ENCODE assay signal across 1 cellular context in the genomic region with DNA sequence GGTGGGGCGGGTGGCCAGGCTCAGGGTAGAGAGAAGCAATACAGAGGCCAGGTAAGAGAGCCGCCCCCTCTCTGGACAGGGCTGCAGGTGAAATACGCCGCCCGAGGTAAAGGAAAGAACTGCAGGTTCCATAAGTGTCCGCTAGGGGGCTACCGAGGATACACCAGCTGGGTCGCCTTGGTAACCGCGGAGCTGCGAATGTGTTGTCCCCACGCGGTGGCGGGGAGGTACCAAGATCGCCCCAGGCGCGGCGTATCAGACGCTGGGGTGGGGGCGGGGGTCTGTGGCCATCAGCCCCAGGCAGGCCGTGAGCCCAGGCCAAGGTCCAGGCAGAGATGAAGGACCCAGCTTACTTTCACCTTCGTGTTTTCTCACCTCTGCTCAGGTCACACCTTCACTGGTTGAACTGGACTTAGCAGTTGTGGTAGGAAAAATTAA.
TF ChIP-seq lines count a peak whose summit lies in the region.

No MANE protein-coding gene starts in this region.

TF ChIP-seq in WTC11, 78 proteins besides CTCF, POLR2A, EP300 and RAD21 (continued from another document):
- TF ChIP-seq, protein P1, sequence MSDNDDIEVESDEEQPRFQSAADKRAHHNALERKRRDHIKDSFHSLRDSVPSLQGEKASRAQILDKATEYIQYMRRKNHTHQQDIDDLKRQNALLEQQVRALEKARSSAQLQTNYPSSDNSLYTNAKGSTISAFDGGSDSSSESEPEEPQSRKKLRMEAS (CRISPR knock-in tag; IDR thresholded peaks at IDR 0.05): peak; percentile 91
- TF ChIP-seq, protein P2, sequence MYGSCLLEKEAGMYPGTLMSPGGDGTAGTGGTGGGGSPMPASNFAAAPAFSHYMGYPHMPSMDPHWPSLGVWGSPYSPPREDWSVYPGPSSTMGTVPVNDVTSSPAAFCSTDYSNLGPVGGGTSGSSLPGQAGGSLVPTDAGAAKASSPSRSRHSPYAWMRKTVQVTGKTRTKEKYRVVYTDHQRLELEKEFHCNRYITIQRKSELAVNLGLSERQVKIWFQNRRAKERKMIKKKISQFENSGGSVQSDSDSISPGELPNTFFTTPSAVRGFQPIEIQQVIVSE (CRISPR knock-in tag; IDR thresholded peaks at IDR 0.05; ENCODE audit: borderline replicate concordance): no peak
- TF ChIP-seq ZNF416 (CRISPR knock-in tag; IDR thresholded peaks at IDR 0.05) (no peak), TEAD4 (CRISPR knock-in tag; IDR thresholded peaks at IDR 0.05) (no peak), MYBL2 (CRISPR knock-in tag; IDR thresholded peaks at IDR 0.05) (no peak), RORB (CRISPR knock-in tag; IDR thresholded peaks at IDR 0.05) (no peak), KAT7 (CRISPR knock-in tag; IDR thresholded peaks at IDR 0.05; ENCODE audit: borderline replicate concordance) (no peak), ATF1 (CRISPR knock-in tag; IDR thresholded peaks at IDR 0.05) (no peak), ZNF121 (CRISPR knock-in tag; IDR thresholded peaks at IDR 0.05) (no peak), CREB1 (CRISPR knock-in tag; IDR thresholded peaks at IDR 0.05) (no peak), ELF4 (CRISPR knock-in tag; IDR thresholded peaks at IDR 0.05; ENCODE audit: low read depth) (no peak), ETV6 (CRISPR knock-in tag; IDR thresholded peaks at IDR 0.05) (peak; percentile 54; the same call in 1 of the 2 replicates), GTF2I (CRISPR knock-in tag; conservative IDR thresholded peaks at IDR 0.05) (no peak), TEAD1 (CRISPR knock-in tag; IDR thresholded peaks at IDR 0.05) (0 out of 2 replicates have a peak, but pooled peaks have one; percentile 48), FOXK1 (CRISPR knock-in tag; IDR thresholded peaks at IDR 0.05) (peak; percentile 67)
- TF ChIP-seq, protein P3, sequence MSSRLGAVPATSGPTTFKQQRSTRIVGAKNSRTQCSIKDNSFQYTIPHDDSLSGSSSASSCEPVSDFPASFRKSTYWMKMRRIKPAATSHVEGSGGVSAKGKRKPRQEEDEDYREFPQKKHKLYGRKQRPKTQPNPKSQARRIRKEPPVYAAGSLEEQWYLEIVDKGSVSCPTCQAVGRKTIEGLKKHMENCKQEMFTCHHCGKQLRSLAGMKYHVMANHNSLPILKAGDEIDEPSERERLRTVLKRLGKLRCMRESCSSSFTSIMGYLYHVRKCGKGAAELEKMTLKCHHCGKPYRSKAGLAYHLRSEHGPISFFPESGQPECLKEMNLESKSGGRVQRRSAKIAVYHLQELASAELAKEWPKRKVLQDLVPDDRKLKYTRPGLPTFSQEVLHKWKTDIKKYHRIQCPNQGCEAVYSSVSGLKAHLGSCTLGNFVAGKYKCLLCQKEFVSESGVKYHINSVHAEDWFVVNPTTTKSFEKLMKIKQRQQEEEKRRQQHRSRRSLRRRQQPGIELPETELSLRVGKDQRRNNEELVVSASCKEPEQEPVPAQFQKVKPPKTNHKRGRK (CRISPR knock-in tag; IDR thresholded peaks at IDR 0.05; ENCODE audit: borderline replicate concordance): no peak
- TF ChIP-seq, protein P4, sequence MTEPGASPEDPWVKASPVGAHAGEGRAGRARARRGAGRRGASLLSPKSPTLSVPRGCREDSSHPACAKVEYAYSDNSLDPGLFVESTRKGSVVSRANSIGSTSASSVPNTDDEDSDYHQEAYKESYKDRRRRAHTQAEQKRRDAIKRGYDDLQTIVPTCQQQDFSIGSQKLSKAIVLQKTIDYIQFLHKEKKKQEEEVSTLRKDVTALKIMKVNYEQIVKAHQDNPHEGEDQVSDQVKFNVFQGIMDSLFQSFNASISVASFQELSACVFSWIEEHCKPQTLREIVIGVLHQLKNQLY (CRISPR knock-in tag; IDR thresholded peaks at IDR 0.05): no peak
- TF ChIP-seq, protein P5, sequence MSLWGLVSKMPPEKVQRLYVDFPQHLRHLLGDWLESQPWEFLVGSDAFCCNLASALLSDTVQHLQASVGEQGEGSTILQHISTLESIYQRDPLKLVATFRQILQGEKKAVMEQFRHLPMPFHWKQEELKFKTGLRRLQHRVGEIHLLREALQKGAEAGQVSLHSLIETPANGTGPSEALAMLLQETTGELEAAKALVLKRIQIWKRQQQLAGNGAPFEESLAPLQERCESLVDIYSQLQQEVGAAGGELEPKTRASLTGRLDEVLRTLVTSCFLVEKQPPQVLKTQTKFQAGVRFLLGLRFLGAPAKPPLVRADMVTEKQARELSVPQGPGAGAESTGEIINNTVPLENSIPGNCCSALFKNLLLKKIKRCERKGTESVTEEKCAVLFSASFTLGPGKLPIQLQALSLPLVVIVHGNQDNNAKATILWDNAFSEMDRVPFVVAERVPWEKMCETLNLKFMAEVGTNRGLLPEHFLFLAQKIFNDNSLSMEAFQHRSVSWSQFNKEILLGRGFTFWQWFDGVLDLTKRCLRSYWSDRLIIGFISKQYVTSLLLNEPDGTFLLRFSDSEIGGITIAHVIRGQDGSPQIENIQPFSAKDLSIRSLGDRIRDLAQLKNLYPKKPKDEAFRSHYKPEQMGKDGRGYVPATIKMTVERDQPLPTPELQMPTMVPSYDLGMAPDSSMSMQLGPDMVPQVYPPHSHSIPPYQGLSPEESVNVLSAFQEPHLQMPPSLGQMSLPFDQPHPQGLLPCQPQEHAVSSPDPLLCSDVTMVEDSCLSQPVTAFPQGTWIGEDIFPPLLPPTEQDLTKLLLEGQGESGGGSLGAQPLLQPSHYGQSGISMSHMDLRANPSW (CRISPR knock-in tag; conservative IDR thresholded peaks at IDR 0.05; ENCODE audit: low read depth): no peak
- TF ChIP-seq, protein P6, sequence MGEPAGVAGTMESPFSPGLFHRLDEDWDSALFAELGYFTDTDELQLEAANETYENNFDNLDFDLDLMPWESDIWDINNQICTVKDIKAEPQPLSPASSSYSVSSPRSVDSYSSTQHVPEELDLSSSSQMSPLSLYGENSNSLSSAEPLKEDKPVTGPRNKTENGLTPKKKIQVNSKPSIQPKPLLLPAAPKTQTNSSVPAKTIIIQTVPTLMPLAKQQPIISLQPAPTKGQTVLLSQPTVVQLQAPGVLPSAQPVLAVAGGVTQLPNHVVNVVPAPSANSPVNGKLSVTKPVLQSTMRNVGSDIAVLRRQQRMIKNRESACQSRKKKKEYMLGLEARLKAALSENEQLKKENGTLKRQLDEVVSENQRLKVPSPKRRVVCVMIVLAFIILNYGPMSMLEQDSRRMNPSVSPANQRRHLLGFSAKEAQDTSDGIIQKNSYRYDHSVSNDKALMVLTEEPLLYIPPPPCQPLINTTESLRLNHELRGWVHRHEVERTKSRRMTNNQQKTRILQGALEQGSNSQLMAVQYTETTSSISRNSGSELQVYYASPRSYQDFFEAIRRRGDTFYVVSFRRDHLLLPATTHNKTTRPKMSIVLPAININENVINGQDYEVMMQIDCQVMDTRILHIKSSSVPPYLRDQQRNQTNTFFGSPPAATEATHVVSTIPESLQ (CRISPR knock-in tag; IDR thresholded peaks at IDR 0.05): no peak
- TF ChIP-seq, protein P7, sequence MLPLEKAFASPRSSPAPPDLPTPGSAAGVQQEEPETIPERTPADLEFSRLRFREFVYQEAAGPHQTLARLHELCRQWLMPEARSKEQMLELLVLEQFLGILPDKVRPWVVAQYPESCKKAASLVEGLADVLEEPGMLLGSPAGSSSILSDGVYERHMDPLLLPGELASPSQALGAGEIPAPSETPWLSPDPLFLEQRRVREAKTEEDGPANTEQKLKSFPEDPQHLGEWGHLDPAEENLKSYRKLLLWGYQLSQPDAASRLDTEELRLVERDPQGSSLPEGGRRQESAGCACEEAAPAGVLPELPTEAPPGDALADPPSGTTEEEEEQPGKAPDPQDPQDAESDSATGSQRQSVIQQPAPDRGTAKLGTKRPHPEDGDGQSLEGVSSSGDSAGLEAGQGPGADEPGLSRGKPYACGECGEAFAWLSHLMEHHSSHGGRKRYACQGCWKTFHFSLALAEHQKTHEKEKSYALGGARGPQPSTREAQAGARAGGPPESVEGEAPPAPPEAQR (CRISPR knock-in tag; IDR thresholded peaks at IDR 0.05): no peak
- TF ChIP-seq, protein P8, sequence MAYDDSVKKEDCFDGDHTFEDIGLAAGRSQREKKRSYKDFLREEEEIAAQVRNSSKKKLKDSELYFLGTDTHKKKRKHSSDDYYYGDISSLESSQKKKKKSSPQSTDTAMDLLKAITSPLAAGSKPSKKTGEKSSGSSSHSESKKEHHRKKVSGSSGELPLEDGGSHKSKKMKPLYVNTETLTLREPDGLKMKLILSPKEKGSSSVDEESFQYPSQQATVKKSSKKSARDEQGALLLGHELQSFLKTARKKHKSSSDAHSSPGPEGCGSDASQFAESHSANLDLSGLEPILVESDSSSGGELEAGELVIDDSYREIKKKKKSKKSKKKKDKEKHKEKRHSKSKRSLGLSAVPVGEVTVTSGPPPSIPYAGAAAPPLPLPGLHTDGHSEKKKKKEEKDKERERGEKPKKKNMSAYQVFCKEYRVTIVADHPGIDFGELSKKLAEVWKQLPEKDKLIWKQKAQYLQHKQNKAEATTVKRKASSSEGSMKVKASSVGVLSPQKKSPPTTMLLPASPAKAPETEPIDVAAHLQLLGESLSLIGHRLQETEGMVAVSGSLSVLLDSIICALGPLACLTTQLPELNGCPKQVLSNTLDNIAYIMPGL (CRISPR knock-in tag; IDR thresholded peaks at IDR 0.05): 0 out of 2 replicates have a peak, but pooled peaks have one; percentile 34
- TF ChIP-seq, protein P9, sequence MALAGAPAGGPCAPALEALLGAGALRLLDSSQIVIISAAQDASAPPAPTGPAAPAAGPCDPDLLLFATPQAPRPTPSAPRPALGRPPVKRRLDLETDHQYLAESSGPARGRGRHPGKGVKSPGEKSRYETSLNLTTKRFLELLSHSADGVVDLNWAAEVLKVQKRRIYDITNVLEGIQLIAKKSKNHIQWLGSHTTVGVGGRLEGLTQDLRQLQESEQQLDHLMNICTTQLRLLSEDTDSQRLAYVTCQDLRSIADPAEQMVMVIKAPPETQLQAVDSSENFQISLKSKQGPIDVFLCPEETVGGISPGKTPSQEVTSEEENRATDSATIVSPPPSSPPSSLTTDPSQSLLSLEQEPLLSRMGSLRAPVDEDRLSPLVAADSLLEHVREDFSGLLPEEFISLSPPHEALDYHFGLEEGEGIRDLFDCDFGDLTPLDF (CRISPR knock-in tag; IDR thresholded peaks at IDR 0.05): no peak
- TF ChIP-seq, protein P10, sequence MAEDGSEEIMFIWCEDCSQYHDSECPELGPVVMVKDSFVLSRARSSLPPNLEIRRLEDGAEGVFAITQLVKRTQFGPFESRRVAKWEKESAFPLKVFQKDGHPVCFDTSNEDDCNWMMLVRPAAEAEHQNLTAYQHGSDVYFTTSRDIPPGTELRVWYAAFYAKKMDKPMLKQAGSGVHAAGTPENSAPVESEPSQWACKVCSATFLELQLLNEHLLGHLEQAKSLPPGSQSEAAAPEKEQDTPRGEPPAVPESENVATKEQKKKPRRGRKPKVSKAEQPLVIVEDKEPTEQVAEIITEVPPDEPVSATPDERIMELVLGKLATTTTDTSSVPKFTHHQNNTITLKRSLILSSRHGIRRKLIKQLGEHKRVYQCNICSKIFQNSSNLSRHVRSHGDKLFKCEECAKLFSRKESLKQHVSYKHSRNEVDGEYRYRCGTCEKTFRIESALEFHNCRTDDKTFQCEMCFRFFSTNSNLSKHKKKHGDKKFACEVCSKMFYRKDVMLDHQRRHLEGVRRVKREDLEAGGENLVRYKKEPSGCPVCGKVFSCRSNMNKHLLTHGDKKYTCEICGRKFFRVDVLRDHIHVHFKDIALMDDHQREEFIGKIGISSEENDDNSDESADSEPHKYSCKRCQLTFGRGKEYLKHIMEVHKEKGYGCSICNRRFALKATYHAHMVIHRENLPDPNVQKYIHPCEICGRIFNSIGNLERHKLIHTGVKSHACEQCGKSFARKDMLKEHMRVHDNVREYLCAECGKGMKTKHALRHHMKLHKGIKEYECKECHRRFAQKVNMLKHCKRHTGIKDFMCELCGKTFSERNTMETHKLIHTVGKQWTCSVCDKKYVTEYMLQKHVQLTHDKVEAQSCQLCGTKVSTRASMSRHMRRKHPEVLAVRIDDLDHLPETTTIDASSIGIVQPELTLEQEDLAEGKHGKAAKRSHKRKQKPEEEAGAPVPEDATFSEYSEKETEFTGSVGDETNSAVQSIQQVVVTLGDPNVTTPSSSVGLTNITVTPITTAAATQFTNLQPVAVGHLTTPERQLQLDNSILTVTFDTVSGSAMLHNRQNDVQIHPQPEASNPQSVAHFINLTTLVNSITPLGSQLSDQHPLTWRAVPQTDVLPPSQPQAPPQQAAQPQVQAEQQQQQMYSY (CRISPR knock-in tag; IDR thresholded peaks at IDR 0.05): no peak
- TF ChIP-seq, protein P11, sequence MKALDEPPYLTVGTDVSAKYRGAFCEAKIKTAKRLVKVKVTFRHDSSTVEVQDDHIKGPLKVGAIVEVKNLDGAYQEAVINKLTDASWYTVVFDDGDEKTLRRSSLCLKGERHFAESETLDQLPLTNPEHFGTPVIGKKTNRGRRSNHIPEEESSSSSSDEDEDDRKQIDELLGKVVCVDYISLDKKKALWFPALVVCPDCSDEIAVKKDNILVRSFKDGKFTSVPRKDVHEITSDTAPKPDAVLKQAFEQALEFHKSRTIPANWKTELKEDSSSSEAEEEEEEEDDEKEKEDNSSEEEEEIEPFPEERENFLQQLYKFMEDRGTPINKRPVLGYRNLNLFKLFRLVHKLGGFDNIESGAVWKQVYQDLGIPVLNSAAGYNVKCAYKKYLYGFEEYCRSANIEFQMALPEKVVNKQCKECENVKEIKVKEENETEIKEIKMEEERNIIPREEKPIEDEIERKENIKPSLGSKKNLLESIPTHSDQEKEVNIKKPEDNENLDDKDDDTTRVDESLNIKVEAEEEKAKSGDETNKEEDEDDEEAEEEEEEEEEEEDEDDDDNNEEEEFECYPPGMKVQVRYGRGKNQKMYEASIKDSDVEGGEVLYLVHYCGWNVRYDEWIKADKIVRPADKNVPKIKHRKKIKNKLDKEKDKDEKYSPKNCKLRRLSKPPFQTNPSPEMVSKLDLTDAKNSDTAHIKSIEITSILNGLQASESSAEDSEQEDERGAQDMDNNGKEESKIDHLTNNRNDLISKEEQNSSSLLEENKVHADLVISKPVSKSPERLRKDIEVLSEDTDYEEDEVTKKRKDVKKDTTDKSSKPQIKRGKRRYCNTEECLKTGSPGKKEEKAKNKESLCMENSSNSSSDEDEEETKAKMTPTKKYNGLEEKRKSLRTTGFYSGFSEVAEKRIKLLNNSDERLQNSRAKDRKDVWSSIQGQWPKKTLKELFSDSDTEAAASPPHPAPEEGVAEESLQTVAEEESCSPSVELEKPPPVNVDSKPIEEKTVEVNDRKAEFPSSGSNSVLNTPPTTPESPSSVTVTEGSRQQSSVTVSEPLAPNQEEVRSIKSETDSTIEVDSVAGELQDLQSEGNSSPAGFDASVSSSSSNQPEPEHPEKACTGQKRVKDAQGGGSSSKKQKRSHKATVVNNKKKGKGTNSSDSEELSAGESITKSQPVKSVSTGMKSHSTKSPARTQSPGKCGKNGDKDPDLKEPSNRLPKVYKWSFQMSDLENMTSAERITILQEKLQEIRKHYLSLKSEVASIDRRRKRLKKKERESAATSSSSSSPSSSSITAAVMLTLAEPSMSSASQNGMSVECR (CRISPR knock-in tag; IDR thresholded peaks at IDR 0.05; ENCODE audit: borderline replicate concordance): 0 out of 2 replicates have a peak, but pooled peaks have one; percentile 16
- TF ChIP-seq, protein P12, sequence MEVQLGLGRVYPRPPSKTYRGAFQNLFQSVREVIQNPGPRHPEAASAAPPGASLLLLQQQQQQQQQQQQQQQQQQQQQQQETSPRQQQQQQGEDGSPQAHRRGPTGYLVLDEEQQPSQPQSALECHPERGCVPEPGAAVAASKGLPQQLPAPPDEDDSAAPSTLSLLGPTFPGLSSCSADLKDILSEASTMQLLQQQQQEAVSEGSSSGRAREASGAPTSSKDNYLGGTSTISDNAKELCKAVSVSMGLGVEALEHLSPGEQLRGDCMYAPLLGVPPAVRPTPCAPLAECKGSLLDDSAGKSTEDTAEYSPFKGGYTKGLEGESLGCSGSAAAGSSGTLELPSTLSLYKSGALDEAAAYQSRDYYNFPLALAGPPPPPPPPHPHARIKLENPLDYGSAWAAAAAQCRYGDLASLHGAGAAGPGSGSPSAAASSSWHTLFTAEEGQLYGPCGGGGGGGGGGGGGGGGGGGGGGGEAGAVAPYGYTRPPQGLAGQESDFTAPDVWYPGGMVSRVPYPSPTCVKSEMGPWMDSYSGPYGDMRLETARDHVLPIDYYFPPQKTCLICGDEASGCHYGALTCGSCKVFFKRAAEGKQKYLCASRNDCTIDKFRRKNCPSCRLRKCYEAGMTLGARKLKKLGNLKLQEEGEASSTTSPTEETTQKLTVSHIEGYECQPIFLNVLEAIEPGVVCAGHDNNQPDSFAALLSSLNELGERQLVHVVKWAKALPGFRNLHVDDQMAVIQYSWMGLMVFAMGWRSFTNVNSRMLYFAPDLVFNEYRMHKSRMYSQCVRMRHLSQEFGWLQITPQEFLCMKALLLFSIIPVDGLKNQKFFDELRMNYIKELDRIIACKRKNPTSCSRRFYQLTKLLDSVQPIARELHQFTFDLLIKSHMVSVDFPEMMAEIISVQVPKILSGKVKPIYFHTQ (CRISPR knock-in tag; IDR thresholded peaks at IDR 0.05): no peak
